In the genomic region with DNA sequence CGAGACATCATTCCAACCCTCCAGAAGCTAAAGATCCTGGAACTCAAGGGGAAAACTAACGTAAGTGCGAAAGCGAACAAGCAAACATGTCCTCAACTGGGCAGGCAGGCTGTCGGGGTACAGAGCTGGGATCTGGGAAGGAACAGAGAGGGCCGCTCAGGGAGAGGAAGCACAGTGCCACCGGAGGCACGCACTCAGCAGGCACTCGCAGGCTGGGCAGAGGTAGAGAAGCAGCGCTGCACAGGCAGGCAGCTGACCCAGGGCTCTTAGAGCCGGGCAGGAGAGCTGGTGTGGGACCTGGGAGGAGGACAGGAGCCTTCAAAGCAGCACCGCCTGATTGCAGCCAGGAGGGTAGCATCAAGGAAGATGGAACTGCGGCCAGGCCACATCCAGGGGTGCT, we compare ENCODE assay signal across 17 cellular contexts.
"Had no signal": no experiment of that assay in that cellular context is flagged by ENCODE, and none has a peak within 500 bp of the region (broad histone marks: within the 10 kb centered on the region; RNA-seq: fewer than 3 reads in every experiment).

No MANE protein-coding gene starts in this region.

- H3K9me3 Mint-ChIP-seq: activated CD4-positive, alpha-beta T cell treated with anti-CD3 and anti-CD28 coated beads, Interleukin-2, amount 10 ng/mL, durations not matched to agents 24 days and 14 days; activated T-cell treated with anti-CD3 and anti-CD28 coated beads, Interleukin-2, amount 50 U/mL, for 72 hours; dendritic cell treated with granulocyte-macrophage colony-stimulating factor and Interleukin-4, amounts not matched to agents 40 ng/mL and 50 ng/mL, for 4 days; neural crest cell had no signal

- H3K4me3 ChIP-seq: gastroesophageal sphincter, hepatocyte, ovary, tibial nerve, uterus had no signal

- H3K9me3 ChIP-seq: gastroesophageal sphincter, ovary, tibial nerve, uterus had no signal

- DNase-seq: activated CD4-positive, alpha-beta T cell treated with anti-CD3 and anti-CD28 coated beads, Interleukin-2, amount 10 ng/mL, durations not matched to agents 24 days and 14 days; activated CD8-positive, alpha-beta memory T cell treated with anti-CD3 and anti-CD28 coated beads, Interleukin-2, amount 50 U/mL, for 48 hours; activated naive CD4-positive, alpha-beta T cell; activated T-cell treated with anti-CD3 and anti-CD28 coated beads, Interleukin-2, amount 50 U/mL, for 72 hours; anterior cingulate cortex; brain microvascular endothelial cell; effector memory CD4-positive, alpha-beta T cell; ovary; stimulated activated CD4-positive, alpha-beta T cell treated with anti-CD3 and anti-CD28 coated beads, Interleukin-1b, Interleukin-23, amount 100 ng/mL, for 48 hours; T-helper 2 cell; uterus had no signal

- ATAC-seq: activated T-cell treated with anti-CD3 and anti-CD28 coated beads, Interleukin-2, amount 50 U/mL, for 72 hours; gastroesophageal sphincter; left lobe of liver had no signal

- H3K27ac Mint-ChIP-seq: activated CD4-positive, alpha-beta T cell treated with anti-CD3 and anti-CD28 coated beads, Interleukin-2, amount 10 ng/mL, durations not matched to agents 24 days and 14 days; activated T-cell treated with anti-CD3 and anti-CD28 coated beads, Interleukin-2, amount 50 U/mL, for 72 hours; dendritic cell treated with granulocyte-macrophage colony-stimulating factor and Interleukin-4, amounts not matched to agents 40 ng/mL and 50 ng/mL, for 4 days had no signal

- H3K4me1 Mint-ChIP-seq: activated CD4-positive, alpha-beta T cell treated with anti-CD3 and anti-CD28 coated beads, Interleukin-2, amount 10 ng/mL, durations not matched to agents 24 days and 14 days had no signal

- H3K27me3 Mint-ChIP-seq: activated CD4-positive, alpha-beta T cell treated with anti-CD3 and anti-CD28 coated beads, Interleukin-2, amount 10 ng/mL, durations not matched to agents 24 days and 14 days; dendritic cell treated with granulocyte-macrophage colony-stimulating factor and Interleukin-4, amounts not matched to agents 40 ng/mL and 50 ng/mL, for 4 days had no signal

- H3K36me3 ChIP-seq: brain microvascular endothelial cell, gastroesophageal sphincter, ovary, tibial nerve, uterus had no signal

- H3K4me3 Mint-ChIP-seq: activated CD4-positive, alpha-beta T cell treated with anti-CD3 and anti-CD28 coated beads, Interleukin-2, amount 10 ng/mL, durations not matched to agents 24 days and 14 days; activated T-cell treated with anti-CD3 and anti-CD28 coated beads, Interleukin-2, amount 50 U/mL, for 72 hours; dendritic cell treated with granulocyte-macrophage colony-stimulating factor and Interleukin-4, amounts not matched to agents 40 ng/mL and 50 ng/mL, for 4 days; neural crest cell had no signal

- H3K27me3 ChIP-seq: brain microvascular endothelial cell, gastroesophageal sphincter, hepatocyte, ovary, tibial nerve, uterus had no signal

- H3K4me2 ChIP-seq: hepatocyte had no signal

- H2AFZ ChIP-seq: hepatocyte had no signal

- H3K4me1 ChIP-seq: uterus had no signal

- H3K27ac ChIP-seq: brain microvascular endothelial cell, hepatocyte, ovary, tibial nerve, uterus had no signal
